ENCODE assay signal across 1 cellular context in the genomic region with DNA sequence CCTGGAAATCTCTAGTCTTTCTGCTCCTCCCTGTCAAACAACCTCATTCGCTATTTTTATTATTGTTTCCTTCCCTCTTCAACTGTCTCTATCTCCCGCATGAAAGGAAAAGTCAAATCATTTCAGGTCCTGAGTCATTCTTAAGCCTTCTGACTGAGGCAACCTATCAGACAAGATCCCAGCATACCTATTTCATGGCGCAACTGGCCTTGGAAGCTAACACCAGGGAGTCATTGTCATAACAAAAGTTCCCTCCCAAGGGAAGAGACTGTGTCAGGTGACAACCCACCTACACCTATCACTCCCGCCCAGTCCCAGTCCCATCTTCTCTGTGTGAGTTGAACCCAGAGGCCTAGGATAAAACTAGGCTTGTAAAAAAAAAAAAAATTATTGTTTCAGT.
TF ChIP-seq lines count a peak whose summit lies in the region.

No MANE protein-coding gene starts in this region.

TF ChIP-seq in HepG2, 621 proteins besides CTCF, POLR2A, EP300 and RAD21:
- TF ChIP-seq ATF4 (CRISPR knock-in tag; IDR thresholded peaks at IDR 0.05) (no peak), ZSCAN22 (CRISPR knock-in tag; IDR thresholded peaks at IDR 0.05) (no peak), CEBPB (IDR thresholded peaks at IDR 0.05; ENCODE audit: borderline replicate concordance, low read depth, low read length) (peak; percentile 31; the same call in 1 of the 2 replicates), FOSL2 (CRISPR knock-in tag; IDR thresholded peaks at IDR 0.05) (0 out of 2 replicates have a peak, but pooled peaks have one; percentile 8), ZNF557 (CRISPR knock-in tag; IDR thresholded peaks at IDR 0.05) (no peak), HNF4G (IDR thresholded peaks at IDR 0.05; ENCODE audit: borderline replicate concordance, low read depth, low read length) (no peak), HNF4G (CRISPR knock-in tag; IDR thresholded peaks at IDR 0.05; ENCODE audit: borderline replicate concordance, low read depth) (no peak), NFIB (CRISPR knock-in tag; IDR thresholded peaks at IDR 0.05; ENCODE audit: borderline replicate concordance) (no peak), RAD51 (IDR thresholded peaks at IDR 0.05; ENCODE audit: borderline replicate concordance) (no peak)
- TF ChIP-seq, protein P1, sequence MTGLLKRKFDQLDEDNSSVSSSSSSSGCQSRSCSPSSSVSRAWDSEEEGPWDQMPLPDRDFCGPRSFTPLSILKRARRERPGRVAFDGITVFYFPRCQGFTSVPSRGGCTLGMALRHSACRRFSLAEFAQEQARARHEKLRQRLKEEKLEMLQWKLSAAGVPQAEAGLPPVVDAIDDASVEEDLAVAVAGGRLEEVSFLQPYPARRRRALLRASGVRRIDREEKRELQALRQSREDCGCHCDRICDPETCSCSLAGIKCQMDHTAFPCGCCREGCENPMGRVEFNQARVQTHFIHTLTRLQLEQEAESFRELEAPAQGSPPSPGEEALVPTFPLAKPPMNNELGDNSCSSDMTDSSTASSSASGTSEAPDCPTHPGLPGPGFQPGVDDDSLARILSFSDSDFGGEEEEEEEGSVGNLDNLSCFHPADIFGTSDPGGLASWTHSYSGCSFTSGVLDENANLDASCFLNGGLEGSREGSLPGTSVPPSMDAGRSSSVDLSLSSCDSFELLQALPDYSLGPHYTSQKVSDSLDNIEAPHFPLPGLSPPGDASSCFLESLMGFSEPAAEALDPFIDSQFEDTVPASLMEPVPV (CRISPR knock-in tag; IDR thresholded peaks at IDR 0.05) = no peak
